ENCODE assay signal across 8 cellular contexts in genomic region chr6:27890351-27891299, GRCh38. TPM values are rescaled to one million over a fixed set of nuclear protein-coding genes. Genes with fewer than 3 reads are reported as not detected.
DNase-seq lines count a peak whose midpoint lies in the region; ATAC-seq and TF ChIP-seq lines count a peak whose summit lies in the region.

No MANE protein-coding gene starts in this region.

- DNase-seq in GM10266 (ENCODE audit: extremely low spot score) = peak; percentile 69
- DNase-seq in H7 = peak; percentile 80
- DNase-seq in MG63 = peak; percentile 97
- peak; percentile 92 for DNase-seq in cerebellar cortex (ENCODE audit: low spot score)
- peak; percentile 79 to 86 for DNase-seq in left lung
- DNase-seq in stimulated activated CD8-positive, alpha-beta memory T cell treated with anti-CD3 and anti-CD28 coated beads, Interleukin-4, amount 100 ng/mL, for 24 hours (ENCODE audit: low read depth) = peak; percentile 55
- no peak for DNase-seq in NCI-H524 treated with DMSO at 0.1 percent for 48 hours (lab: John Stamatoyannopoulos, UW)

- H3K27ac ChIP-seq in left lung = peak overlapping the region; percentile 38 to 49

- no peak for TF ChIP-seq CTCF in GM10266 (IDR thresholded peaks at IDR 0.05; ENCODE audit: control insufficient read depth, insufficient read depth, low read depth, missing control alignments)
- TF ChIP-seq CTCF in WI38 (IDR thresholded peaks at IDR 0.05; ENCODE audit: low read depth, low read length) = no peak
- TF ChIP-seq CTCF in left lung (IDR thresholded peaks at IDR 0.05) = no peak

- no peaks in the 10 kb centered on the region for H3K36me3 ChIP-seq in H7 (replicated peaks; ENCODE audit: control insufficient read depth, insufficient read depth, low read length)
- H3K36me3 ChIP-seq in MG63 = peaks cover 7% of the 10 kb centered on the region
- no peaks in the 10 kb centered on the region for H3K36me3 ChIP-seq in left lung

- intact Hi-C loops in left lung (cut with DNase I) = loop anchor here in 1 of 2 donors (10.0 kb wide), 1 partner anchor 746 kb away; a partner anchor contains a TSS

- peak overlapping the region; percentile 79 for H3K4me3 ChIP-seq in H7 (ENCODE audit: insufficient read depth, low read depth, low read length)
- peak overlapping the region; percentile 85 for H3K4me3 ChIP-seq in MG63
- peak overlapping the region; percentile 85 for H3K4me3 ChIP-seq in WI38 (ENCODE audit: low read depth, low read length)
- H3K4me3 ChIP-seq in left lung = peak overlapping the region; percentile 28 to 31

- peaks cover 4 to 43% of the 10 kb centered on the region in 2 donors for H3K4me1 ChIP-seq in left lung

- no peaks in the 10 kb centered on the region; the same call in 1 of the 2 replicates for H3K9me3 ChIP-seq in MG63
- H3K9me3 ChIP-seq in left lung = no peaks in the 10 kb centered on the region

- peak; percentile 57 for ATAC-seq in left lung

- H3K27me3 ChIP-seq in H7 (ENCODE audit: control insufficient read depth, insufficient read depth, low read length) = no peaks in the 10 kb centered on the region
- H3K27me3 ChIP-seq in MG63 = no peaks in the 10 kb centered on the region
- peaks cover 0 to 51% of the 10 kb centered on the region in 2 donors for H3K27me3 ChIP-seq in left lung

RNA-seq across cellular contexts. Expression of gene OR2B2, which starts 21.6 kb away (rescaled TPM):
- not detected in 2 replicates for total RNA-seq in H7 (2014; rRNA removed; shearing (Covaris generic))
- total RNA-seq in MG63 (2014; rRNA removed; shearing (Covaris generic); ENCODE audit: low replicate concordance) = not detected in 2 replicates
- total RNA-seq in left lung = not detected

Comparison
In these comparisons a context has a peak if more than half of its experiments do, and no peak if none do; other contexts are left out.
1. H3K4me3 ChIP-seq: peak in every context shown above with its lines; median percentile 85 in MG63; 85 in WI38; 79 in H7; 30 in left lung.